Comparison of ENCODE assay signal across 1 cellular context in genomic region chr11:71250512-71251158, GRCh38.
TF ChIP-seq lines count a peak whose summit lies in the region.

No MANE protein-coding gene starts in this region.

TF ChIP-seq in GM23338, 12 proteins besides CTCF, POLR2A, EP300 and RAD21 (continued from another document):
- no peak for TF ChIP-seq ZNF462 (CRISPR knock-in tag; IDR thresholded peaks at IDR 0.05)
